ENCODE assay signal across 1 cellular context in the genomic region with DNA sequence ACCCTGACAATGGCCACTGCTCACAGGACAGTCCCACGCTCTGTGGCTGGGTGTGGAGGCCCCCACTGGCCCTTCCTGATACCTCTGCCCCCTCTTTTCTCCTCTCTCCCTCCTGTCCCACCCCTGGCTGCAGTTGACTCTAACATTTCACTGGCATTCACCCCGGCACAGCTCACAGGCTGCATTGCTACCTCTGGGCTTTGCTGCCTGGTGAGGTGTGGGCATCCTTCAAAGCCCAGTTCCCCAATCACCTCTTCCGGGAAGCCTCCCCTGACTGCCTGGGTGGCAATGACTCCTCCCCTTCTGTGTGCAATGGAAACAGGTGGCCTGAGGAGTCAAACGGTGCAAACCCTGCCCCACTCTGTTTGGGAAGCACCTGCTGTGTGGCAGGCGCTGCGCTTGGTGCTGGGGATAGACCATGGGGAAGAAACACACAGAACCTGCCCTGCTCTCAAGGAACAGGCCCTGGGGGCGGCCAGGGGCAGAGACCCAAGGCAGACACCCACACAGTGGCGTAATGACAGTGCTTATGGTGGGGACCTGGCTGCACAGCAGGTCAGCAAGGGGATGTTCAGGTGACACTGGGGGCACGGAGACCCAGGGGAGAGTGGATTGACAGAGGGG.
TF ChIP-seq lines count a peak whose summit lies in the region.

No MANE protein-coding gene starts in this region.

TF ChIP-seq in HepG2, 621 proteins besides CTCF, POLR2A, EP300 and RAD21:
- TF ChIP-seq MTF1 (CRISPR knock-in tag; IDR thresholded peaks at IDR 0.05) (no peak), ZMYM3 (CRISPR knock-in tag; IDR thresholded peaks at IDR 0.05) (0 out of 2 replicates have a peak, but pooled peaks have one; percentile 13), ZFP36 (IDR thresholded peaks at IDR 0.05; ENCODE audit: borderline replicate concordance, low read depth, low read length, partially characterized antibody) (peak; percentile 84)
TF ChIP-seq in HepG2: peak in this region for 2.
